Comparison of ENCODE assay signal across 18 cellular contexts in genomic region chr20:17560344-17561074, GRCh38. TPM values are rescaled to one million over a fixed set of nuclear protein-coding genes. Genes with fewer than 3 reads are reported as not detected.
DNase-seq lines count a peak whose midpoint lies in the region; ATAC-seq and TF ChIP-seq lines count a peak whose summit lies in the region.
"Had no signal": no experiment of that assay in that cellular context is flagged by ENCODE, and none has a peak within 500 bp of the region (broad histone marks: within the 10 kb centered on the region; RNA-seq: fewer than 3 reads in every experiment).

No MANE protein-coding gene starts in this region.

- H3K27ac Mint-ChIP-seq in activated naive CD4-positive, alpha-beta T cell treated with anti-CD3 and anti-CD28 coated beads, Interleukin-2, amount 50 U/mL, for 72 hours, result peak overlapping the region; percentile 76 to 88
- peak overlapping the region; percentile 82 for H3K27ac Mint-ChIP-seq in activated T-helper 1 cell treated with anti-CD3 and anti-CD28 coated beads, Interleukin-12 subunit alpha, Interleukin-12 subunit beta, Interleukin-2, Interleukin-4 antibody, amounts not matched to agents 30 ng/mL and 10 ng/mL and 1 ng/mL, durations not matched to agents 14 hours and 24 hours and 36 hours

- H3K27ac ChIP-seq in upper lobe of left lung, result peak overlapping the region; percentile 76 to 88 (median 85)
- H3K27ac ChIP-seq: testis had no signal

- intact Hi-C loops in activated T-helper 1 cell treated with anti-CD3 and anti-CD28 coated beads, Interleukin-12 subunit alpha, Interleukin-12 subunit beta, Interleukin-2, Interleukin-4 antibody, amounts not matched to agents 30 ng/mL and 10 ng/mL and 1 ng/mL, durations not matched to agents 14 hours and 24 hours and 36 hours (cut with micrococcal nuclease), result loop anchor here (1.0 kb wide), 1 partner anchor 266 kb away; no protein-coding TSS in a partner anchor

- no peaks in the 10 kb centered on the region for H3K9me3 Mint-ChIP-seq in activated naive CD4-positive, alpha-beta T cell treated with anti-CD3 and anti-CD28 coated beads, Interleukin-2, amount 50 U/mL, for 72 hours
- H3K9me3 Mint-ChIP-seq in activated T-helper 1 cell treated with anti-CD3 and anti-CD28 coated beads, Interleukin-12 subunit alpha, Interleukin-12 subunit beta, Interleukin-2, Interleukin-4 antibody, amounts not matched to agents 30 ng/mL and 10 ng/mL and 1 ng/mL, durations not matched to agents 14 hours and 24 hours and 36 hours, result no peaks in the 10 kb centered on the region

- no peak overlapping the region for H3K4me3 ChIP-seq in upper lobe of left lung
- H3K4me3 ChIP-seq: testis had no signal

- H3K4me3 Mint-ChIP-seq in activated T-helper 1 cell treated with anti-CD3 and anti-CD28 coated beads, Interleukin-12 subunit alpha, Interleukin-12 subunit beta, Interleukin-2, Interleukin-4 antibody, amounts not matched to agents 30 ng/mL and 10 ng/mL and 1 ng/mL, durations not matched to agents 14 hours and 24 hours and 36 hours, result peak overlapping the region; percentile 39

- H3K4me1 Mint-ChIP-seq in activated T-helper 1 cell treated with anti-CD3 and anti-CD28 coated beads, Interleukin-12 subunit alpha, Interleukin-12 subunit beta, Interleukin-2, Interleukin-4 antibody, amounts not matched to agents 30 ng/mL and 10 ng/mL and 1 ng/mL, durations not matched to agents 14 hours and 24 hours and 36 hours (ENCODE audit: low read depth), result peaks cover 43% of the 10 kb centered on the region

- DNase-seq in activated naive CD4-positive, alpha-beta T cell treated with anti-CD3 and anti-CD28 coated beads, Interleukin-2, amount 50 U/mL, for 72 hours (ENCODE audit: low spot score in 2 of 2), result no peak
- DNase-seq in activated naive CD4-positive, alpha-beta T cell treated with anti-CD3 and anti-CD28 coated beads, Interleukin-2, amount 50 U/mL, for 16 hours, result no peak
- no peak for DNase-seq in activated T-helper 1 cell treated with anti-CD3 and anti-CD28 coated beads, Interleukin-12 subunit alpha, Interleukin-12 subunit beta, Interleukin-2, Interleukin-4 antibody, amounts not matched to agents 30 ng/mL and 10 ng/mL and 1 ng/mL, durations not matched to agents 14 hours and 24 hours and 36 hours (ENCODE audit: low spot score)
- DNase-seq in lung microvascular endothelial cell (ENCODE audit: low read depth in 2 of 2), result peak; percentile 45 to 46
- no peak for DNase-seq in upper lobe of left lung
- no peak for DNase-seq in KG1 (lab: John Stamatoyannopoulos, UW)
- no peak for DNase-seq in RPMI8226
- DNase-seq: anterior cingulate cortex, dermis blood vessel endothelial cell, mesendoderm, NCI-H1694, NCI-H774, nucleus accumbens, small intestine, T1000, testis had no signal

- TF ChIP-seq POLR2A in upper lobe of left lung (IDR thresholded peaks at IDR 0.05), result no peak

- ATAC-seq in activated naive CD4-positive, alpha-beta T cell treated with anti-CD3 and anti-CD28 coated beads, Interleukin-2, amount 50 U/mL, for 72 hours, result peak; percentile 69 to 84
- ATAC-seq in upper lobe of left lung (ENCODE audit: low FRiP score in 2 of 2) (no peak), GM21515 (IDR thresholded peaks at IDR 0.05; ENCODE audit: unreplicated experiment) (no peak)
- ATAC-seq: Right ventricle myocardium inferior had no signal

- TF ChIP-seq EP300 in upper lobe of left lung (IDR thresholded peaks at IDR 0.05), result no peak

- H3K9me3 ChIP-seq in upper lobe of left lung, result no peaks in the 10 kb centered on the region
- H3K9me3 ChIP-seq: testis had no signal

- no peak for TF ChIP-seq CTCF in upper lobe of left lung (IDR thresholded peaks at IDR 0.05)

- peaks cover 18 to 38% (median 25%) of the 10 kb centered on the region in 4 donors for H3K4me1 ChIP-seq in upper lobe of left lung
- H3K4me1 ChIP-seq: testis had no signal

- no peaks in the 10 kb centered on the region for H3K36me3 ChIP-seq in upper lobe of left lung

- no peaks in the 10 kb centered on the region for H3K36me3 Mint-ChIP-seq in activated naive CD4-positive, alpha-beta T cell treated with anti-CD3 and anti-CD28 coated beads, Interleukin-2, amount 50 U/mL, for 72 hours
- H3K36me3 Mint-ChIP-seq in activated T-helper 1 cell treated with anti-CD3 and anti-CD28 coated beads, Interleukin-12 subunit alpha, Interleukin-12 subunit beta, Interleukin-2, Interleukin-4 antibody, amounts not matched to agents 30 ng/mL and 10 ng/mL and 1 ng/mL, durations not matched to agents 14 hours and 24 hours and 36 hours (ENCODE audit: low read depth), result no peaks in the 10 kb centered on the region

- no peaks in the 10 kb centered on the region for H3K27me3 ChIP-seq in upper lobe of left lung
- H3K27me3 ChIP-seq: testis had no signal

- WGBS in upper lobe of left lung, 2 donors, result 79 to 81% methylated on average over 5 of the region's 5 CpGs

- H3K27me3 Mint-ChIP-seq in activated T-helper 1 cell treated with anti-CD3 and anti-CD28 coated beads, Interleukin-12 subunit alpha, Interleukin-12 subunit beta, Interleukin-2, Interleukin-4 antibody, amounts not matched to agents 30 ng/mL and 10 ng/mL and 1 ng/mL, durations not matched to agents 14 hours and 24 hours and 36 hours (ENCODE audit: insufficient read depth), result peaks cover 7% of the 10 kb centered on the region

RNA-seq across cellular contexts. Expression of gene DSTN, which starts 9.4 kb away (rescaled TPM):
- 10 to 100 TPM; 26.6 to 63.4 TPM for total RNA-seq in activated naive CD4-positive, alpha-beta T cell treated with anti-CD3 and anti-CD28 coated beads, Interleukin-2, amount 50 U/mL, for 72 hours
- total RNA-seq in activated T-helper 1 cell treated with anti-CD3 and anti-CD28 coated beads, Interleukin-12 subunit alpha, Interleukin-12 subunit beta, Interleukin-2, Interleukin-4 antibody, amounts not matched to agents 30 ng/mL and 10 ng/mL and 1 ng/mL, durations not matched to agents 14 hours and 24 hours and 36 hours, result 58.2 and 58.8 TPM in 2 replicates
- 59.3 and 87.4 TPM in 2 replicates for total RNA-seq in lung microvascular endothelial cell
- total RNA-seq in upper lobe of left lung, result 100 to 1,000 TPM; 235 to 735 (median 513) TPM

RNA-seq across cellular contexts. Expression of gene BFSP1, which starts 29.3 kb away (rescaled TPM):
- total RNA-seq in activated naive CD4-positive, alpha-beta T cell treated with anti-CD3 and anti-CD28 coated beads, Interleukin-2, amount 50 U/mL, for 72 hours, result under 1 TPM in 1 of 2 donors, not detected in 1; 0.16 TPM
- total RNA-seq in activated T-helper 1 cell treated with anti-CD3 and anti-CD28 coated beads, Interleukin-12 subunit alpha, Interleukin-12 subunit beta, Interleukin-2, Interleukin-4 antibody, amounts not matched to agents 30 ng/mL and 10 ng/mL and 1 ng/mL, durations not matched to agents 14 hours and 24 hours and 36 hours, result 0.76 and 0.80 TPM in 2 replicates
- total RNA-seq in lung microvascular endothelial cell, result 0.60 and 1.7 TPM in 2 replicates
- total RNA-seq in upper lobe of left lung, result 1 to 10 TPM in 4 of 6 donors, under 1 TPM in 1, not detected in 1; 0.97 to 5.2 (median 2.9) TPM

Comparison
In these comparisons a context has a peak if more than half of its experiments do, and no peak if none do; other contexts are left out.
1. ATAC-seq: peak in activated naive CD4-positive, alpha-beta T cell treated with anti-CD3 and anti-CD28 coated beads, Interleukin-2, amount 50 U/mL, for 72 hours (2 of 2); none in upper lobe of left lung (0 of 2) and GM21515 (single experiment).
2. DNase-seq: peak in lung microvascular endothelial cell (2 of 2); none in activated naive CD4-positive, alpha-beta T cell treated with anti-CD3 and anti-CD28 coated beads, Interleukin-2, amount 50 U/mL, for 72 hours (0 of 2), activated naive CD4-positive, alpha-beta T cell treated with anti-CD3 and anti-CD28 coated beads, Interleukin-2, amount 50 U/mL, for 16 hours (single experiment), activated T-helper 1 cell treated with anti-CD3 and anti-CD28 coated beads, Interleukin-12 subunit alpha, Interleukin-12 subunit beta, Interleukin-2, Interleukin-4 antibody, amounts not matched to agents 30 ng/mL and 10 ng/mL and 1 ng/mL, durations not matched to agents 14 hours and 24 hours and 36 hours (single experiment), upper lobe of left lung (0 of 2), KG1 (single experiment) and RPMI8226 (single experiment).